ENCODE assay signal across 19 cellular contexts in the genomic region with DNA sequence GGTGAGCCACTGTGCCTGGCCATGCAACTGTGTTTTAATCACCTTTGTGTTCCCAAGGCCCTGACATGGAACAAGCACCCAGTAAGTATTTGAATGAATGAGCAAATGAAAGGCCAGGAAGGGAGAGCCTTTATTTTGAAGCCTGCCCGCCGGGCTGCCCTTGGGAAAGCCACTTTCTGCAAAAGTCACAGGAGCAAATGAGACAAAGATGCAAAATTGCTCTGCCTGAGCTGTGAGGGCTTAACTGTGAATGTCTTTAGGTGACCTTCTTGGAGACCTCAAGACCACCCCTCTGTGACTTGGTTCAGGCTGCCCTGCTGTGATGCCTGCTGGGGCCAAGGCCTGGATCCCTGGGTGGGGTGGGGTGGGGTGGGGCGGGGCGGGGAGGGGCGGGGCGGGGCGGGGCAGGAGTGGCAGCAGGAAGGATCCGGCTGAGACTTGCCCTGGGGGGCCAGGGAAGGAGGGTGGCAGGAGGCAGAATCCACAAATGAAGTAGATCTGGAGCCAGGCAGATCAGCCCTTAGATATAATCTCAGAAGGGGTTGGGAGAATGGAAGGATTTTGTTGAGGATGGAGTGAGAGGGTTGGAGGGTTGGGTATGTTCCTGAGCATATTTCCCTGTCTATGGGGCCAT. TPM values are rescaled to one million over a fixed set of nuclear protein-coding genes. Genes with fewer than 3 reads are reported as not detected.
"Had no signal": no experiment of that assay in that cellular context is flagged by ENCODE, and none has a peak within 500 bp of the region (broad histone marks: within the 10 kb centered on the region; RNA-seq: fewer than 3 reads in every experiment).

No MANE protein-coding gene starts in this region.

- H3K36me3 ChIP-seq: cardiac muscle cell, left lung, transverse colon, uterus had no signal

- H3K27me3 ChIP-seq: cardiac muscle cell, transverse colon, uterus had no signal

- H3K4me3 ChIP-seq: cardiac muscle cell, left lung, transverse colon, uterus had no signal

- ATAC-seq: effector memory CD8-positive, alpha-beta T cell; foreskin keratinocyte; left lung had no signal

- H3K27ac ChIP-seq: cardiac muscle cell, foreskin keratinocyte, left lung, transverse colon, uterus had no signal

- DNase-seq: activated CD4-positive, alpha-beta T cell treated with anti-CD3 and anti-CD28 coated beads for 1 hour; activated naive CD4-positive, alpha-beta T cell treated with Interleukin-2 at 50 U/mL for 16 hours; activated naive CD8-positive, alpha-beta T cell treated with anti-CD3 and anti-CD28 coated beads, Interleukin-2, amount 10 ng/mL, durations not matched to agents 7 days and 5 days; amygdala; effector memory CD8-positive, alpha-beta T cell; foreskin keratinocyte; hippocampal formation; kidney; left lung; mammary epithelial cell; occipital lobe; stimulated activated CD4-positive, alpha-beta T cell treated with anti-CD3 and anti-CD28 coated beads, Interleukin-12 subunit alpha, Interleukin-12 subunit beta, amount 100 ng/mL, for 4 hours; stimulated activated CD4-positive, alpha-beta T cell treated with anti-CD3 and anti-CD28 coated beads, Interleukin-1b, Interleukin-23, amount 100 ng/mL, for 48 hours; stimulated activated naive CD4-positive, alpha-beta T cell treated with Interleukin-2 at 50 U/mL for 16 hours; transverse colon; uterus had no signal

- H3K4me1 ChIP-seq: left lung, uterus had no signal

- H3K9me3 ChIP-seq: left lung, transverse colon, uterus had no signal

RNA-seq across cellular contexts. Expression of a gene that starts 54.0 kb away (rescaled TPM):
- total RNA-seq: cardiac muscle cell, dermis microvascular lymphatic vessel endothelial cell, foreskin keratinocyte had no signal
- polyA plus RNA-seq: cardiac muscle cell, neural cell had no signal
